ENCODE assay signal across 14 cellular contexts in genomic region chr17:20435166-20435565, GRCh38. TPM values are rescaled to one million over a fixed set of nuclear protein-coding genes. Genes with fewer than 3 reads are reported as not detected.
"Had no signal": no experiment of that assay in that cellular context is flagged by ENCODE, and none has a peak within 500 bp of the region (broad histone marks: within the 10 kb centered on the region; RNA-seq: fewer than 3 reads in every experiment).

No MANE protein-coding gene starts in this region.

RNA-seq across cellular contexts. Expression of gene LGALS9B, which starts 32.2 kb away (rescaled TPM):
- total RNA-seq: kidney; kidney epithelial cell; left cardiac atrium; left lobe of liver; left ventricle myocardium inferior; left ventricle myocardium superior; liver; lower lobe of right lung; lung microvascular endothelial cell; mammary epithelial cell; mesenteric fat pad; mesothelial cell of epicardium; myocyte; naive thymus-derived CD8-positive, alpha-beta T cell had no signal
